8 cellular contexts compared by ENCODE assay signal in the genomic region with DNA sequence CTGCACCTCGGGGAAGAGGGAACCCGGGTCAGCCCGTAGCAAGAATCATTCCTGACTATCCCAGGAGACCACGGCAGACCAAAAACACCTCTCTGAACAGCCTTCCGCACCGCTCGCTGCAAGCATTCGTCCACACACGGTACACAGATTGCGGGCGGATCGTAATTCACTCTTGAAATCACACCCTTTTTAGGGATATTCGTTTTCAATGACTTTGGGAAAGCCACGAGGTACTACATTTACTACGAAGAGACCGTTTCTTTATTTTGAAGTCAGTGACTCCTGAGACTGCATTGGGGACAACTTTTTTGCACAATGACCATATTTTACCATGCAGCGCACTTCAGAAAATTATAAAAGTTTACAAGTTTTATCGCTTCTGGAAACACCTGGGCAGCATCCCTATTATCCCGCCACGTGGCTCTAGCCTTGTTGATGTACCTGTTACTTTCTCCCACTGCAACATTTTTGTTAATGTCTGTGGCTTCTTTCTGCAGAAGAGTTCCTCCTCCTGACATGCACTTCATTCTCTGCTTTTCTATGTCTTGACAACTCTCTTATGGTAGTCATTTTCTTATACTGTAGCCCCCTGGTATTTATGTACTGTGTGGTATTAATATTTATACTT. TPM values are rescaled to one million over a fixed set of nuclear protein-coding genes. Genes with fewer than 3 reads are reported as not detected.
DNase-seq lines count a peak whose midpoint lies in the region; ATAC-seq, FAIRE-seq and TF ChIP-seq lines count a peak whose summit lies in the region.

No MANE protein-coding gene starts in this region.

- POLR2A ChIA-PET in activated CD8-positive, alpha-beta T cell treated with anti-CD3 and anti-CD28 coated beads, Interleukin-2, amount 10 ng/mL, durations not matched to agents 7 days and 5 days (lab: Charles Lee): no interaction called here

- H3K4me1 Mint-ChIP-seq in activated CD8-positive, alpha-beta T cell treated with anti-CD3 and anti-CD28 coated beads, Interleukin-2, amount 10 ng/mL, durations not matched to agents 7 days and 5 days (ENCODE audit: low read depth): peaks cover 25% of the 10 kb centered on the region

- FAIRE-seq in small intestine (lab: Jason Lieb, UNC): no peak

- H3K27me3 ChIP-seq in H7 (ENCODE audit: control insufficient read depth, insufficient read depth, low read length): no peaks in the 10 kb centered on the region
- H3K27me3 ChIP-seq in hepatocyte: peaks cover 36% of the 10 kb centered on the region
- H3K27me3 ChIP-seq in small intestine (ENCODE audit: control insufficient read depth in 2 of 2, insufficient read depth in 2 of 2, low read length in 2 of 2): peaks cover 0 to 3% of the 10 kb centered on the region in 2 donors

- peaks cover 6% of the 10 kb centered on the region for H3K79me2 ChIP-seq in hepatocyte

- peaks cover under 1% of the 10 kb centered on the region for H4K20me1 ChIP-seq in hepatocyte (ENCODE audit: insufficient read depth, poor library complexity, severe bottlenecking)

- H3K9me3 ChIP-seq in hepatocyte (ENCODE audit: low read depth) (no peaks in the 10 kb centered on the region), small intestine (ENCODE audit: control insufficient read depth, low read depth) (no peaks in the 10 kb centered on the region)

- no peak for ATAC-seq in activated CD8-positive, alpha-beta T cell treated with anti-CD3 and anti-CD28 coated beads, Interleukin-2, amount 10 ng/mL, durations not matched to agents 7 days and 5 days
- ATAC-seq in HG02642 (IDR thresholded peaks at IDR 0.05; ENCODE audit: poor library complexity, unreplicated experiment): no peak
- no peak for ATAC-seq in GM21737 (IDR thresholded peaks at IDR 0.05; ENCODE audit: unreplicated experiment)

- 7% methylated on average over 20 of the region's 20 CpGs for WGBS in hepatocyte (ENCODE audit: low lambda C conversion rate, missing lambda C conversion rate)
- 3 to 4% (median 4%) methylated on average over 20 of the region's 20 CpGs for WGBS in small intestine, 3 donors

- no peaks in the 10 kb centered on the region for H3K36me3 ChIP-seq in H7 (replicated peaks; ENCODE audit: control insufficient read depth, insufficient read depth, low read length)
- H3K36me3 ChIP-seq in hepatocyte (replicated peaks; ENCODE audit: insufficient read depth, low read depth): no peaks in the 10 kb centered on the region
- no peaks in the 10 kb centered on the region for H3K36me3 ChIP-seq in small intestine (ENCODE audit: control insufficient read depth in 2 of 2, insufficient read depth in 2 of 2, low read length in 2 of 2)

- peak overlapping the region; percentile 95 for H3K4me2 ChIP-seq in hepatocyte

- H3K27ac ChIP-seq in hepatocyte (peak overlapping the region; percentile 90), small intestine (ENCODE audit: low read depth in 1 of 2, low read length in 1 of 2) (peak overlapping the region; percentile 47 to 93)

- CTCF ChIA-PET in activated CD8-positive, alpha-beta T cell treated with anti-CD3 and anti-CD28 coated beads, Interleukin-2, amount 10 ng/mL, durations not matched to agents 7 days and 5 days (lab: Charles Lee): no interaction called here

- H3K27ac Mint-ChIP-seq in activated CD8-positive, alpha-beta T cell treated with anti-CD3 and anti-CD28 coated beads, Interleukin-2, amount 10 ng/mL, durations not matched to agents 7 days and 5 days: peak overlapping the region; percentile 80

- no peak for TF ChIP-seq CTCF in hepatocyte (IDR thresholded peaks at IDR 0.05; ENCODE audit: poor library complexity)

- no peaks in the 10 kb centered on the region for H3K9me2 ChIP-seq in hepatocyte (replicated peaks; ENCODE audit: insufficient read depth)

- H2AFZ ChIP-seq in hepatocyte: peak overlapping the region; percentile 92

- H3K9me3 Mint-ChIP-seq in activated CD8-positive, alpha-beta T cell treated with anti-CD3 and anti-CD28 coated beads, Interleukin-2, amount 10 ng/mL, durations not matched to agents 7 days and 5 days (ENCODE audit: insufficient read depth): no peaks in the 10 kb centered on the region

- peaks cover 6% of the 10 kb centered on the region for H3K27me3 Mint-ChIP-seq in activated CD8-positive, alpha-beta T cell treated with anti-CD3 and anti-CD28 coated beads, Interleukin-2, amount 10 ng/mL, durations not matched to agents 7 days and 5 days (ENCODE audit: low read depth)

- H3K4me1 ChIP-seq in hepatocyte (ENCODE audit: insufficient read depth) (peaks cover 6% of the 10 kb centered on the region), small intestine (ENCODE audit: control insufficient read depth in 2 of 2, insufficient read depth in 1 of 2, low read depth in 1 of 2, low read length in 1 of 2) (no peaks in the 10 kb centered on the region)

- peak overlapping the region; percentile 73 for H3K4me3 ChIP-seq in H7 (ENCODE audit: insufficient read depth, low read depth, low read length)
- H3K4me3 ChIP-seq in hepatocyte: peak overlapping the region; percentile 95
- peak overlapping the region; percentile 62 to 73 for H3K4me3 ChIP-seq in small intestine (ENCODE audit: low read depth in 1 of 2, low read length in 2 of 2)

- DNase-seq in CD1c-positive myeloid dendritic cell (ENCODE audit: extremely low spot score) (peak; percentile 11), H7 (no peak), hepatocyte (ENCODE audit: low spot score) (no peak), small intestine (peak; percentile 11)
- DNase-seq in activated CD8-positive, alpha-beta T cell treated with anti-CD3 and anti-CD28 coated beads, Interleukin-2, amount 10 ng/mL, durations not matched to agents 7 days and 5 days: no peak
- no peak for DNase-seq in activated effector memory CD4-positive, alpha-beta T cell treated with anti-CD3 and anti-CD28 coated beads, Interleukin-2, amount 50 U/mL, for 16 hours

- H3K4me3 Mint-ChIP-seq in activated CD8-positive, alpha-beta T cell treated with anti-CD3 and anti-CD28 coated beads, Interleukin-2, amount 10 ng/mL, durations not matched to agents 7 days and 5 days: peak overlapping the region; percentile 86

- H3K36me3 Mint-ChIP-seq in activated CD8-positive, alpha-beta T cell treated with anti-CD3 and anti-CD28 coated beads, Interleukin-2, amount 10 ng/mL, durations not matched to agents 7 days and 5 days (ENCODE audit: low read depth): peaks cover 5% of the 10 kb centered on the region

RNA-seq across cellular contexts. Expression of gene AKT3, which starts 1.2 kb away (rescaled TPM):
- 15.0 and 25.2 TPM in 2 replicates for total RNA-seq in H7 (2014; rRNA removed; shearing (Covaris generic))
- 10 to 100 TPM; 23.9 to 25.2 TPM for total RNA-seq in activated CD8-positive, alpha-beta T cell treated with anti-CD3 and anti-CD28 coated beads, Interleukin-2, amount 10 ng/mL, durations not matched to agents 7 days and 5 days
- total RNA-seq in hepatocyte: 13.0 and 16.9 TPM in 2 replicates
- polyA plus RNA-seq in hepatocyte (2.7 and 3.5 TPM in 2 replicates), small intestine (1 to 10 TPM in 2 of 3 donors, under 1 TPM in 1; 0.45 to 8.6 (median 2.7) TPM)

Comparison
In these comparisons a context has a peak if more than half of its experiments do, and no peak if none do; other contexts are left out.
1. DNase-seq: peak in CD1c-positive myeloid dendritic cell (single experiment) and small intestine (single experiment); none in H7 (single experiment), activated CD8-positive, alpha-beta T cell treated with anti-CD3 and anti-CD28 coated beads, Interleukin-2, amount 10 ng/mL, durations not matched to agents 7 days and 5 days (single experiment), hepatocyte (single experiment) and activated effector memory CD4-positive, alpha-beta T cell treated with anti-CD3 and anti-CD28 coated beads, Interleukin-2, amount 50 U/mL, for 16 hours (single experiment).
2. Peak in every context shown above with its lines, with median percentiles within 50 percentile points of each other: H3K4me3 ChIP-seq.